In the genomic region with DNA sequence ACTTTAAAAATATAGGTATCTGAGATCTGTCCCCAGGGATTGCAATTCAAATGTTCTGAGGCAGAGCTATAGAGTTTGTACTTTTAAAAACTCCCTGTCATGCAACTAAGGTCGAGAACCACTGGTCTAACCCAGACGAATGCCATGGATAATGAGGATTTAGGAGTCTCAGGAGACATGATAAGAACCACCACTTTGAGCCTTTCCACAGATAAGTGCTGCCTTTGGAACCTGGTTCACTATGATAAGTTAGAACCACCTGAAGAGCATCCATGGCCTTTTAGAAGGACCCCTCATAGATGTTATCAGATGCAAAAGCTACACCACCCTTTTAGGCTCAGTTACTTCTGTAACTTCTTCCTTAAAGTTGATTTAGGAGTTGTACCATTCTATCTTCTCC, we compare ENCODE assay signal across 1 cellular context.
A peak's percentile ranks its signal among the peaks of the same experiment; 100 is the strongest.
TF ChIP-seq lines count a peak whose summit lies in the region.

No MANE protein-coding gene starts in this region.

TF ChIP-seq in K562, 482 proteins besides CTCF, POLR2A, EP300 and RAD21 (continued from another document and continues in another):
- TF ChIP-seq, protein P1, sequence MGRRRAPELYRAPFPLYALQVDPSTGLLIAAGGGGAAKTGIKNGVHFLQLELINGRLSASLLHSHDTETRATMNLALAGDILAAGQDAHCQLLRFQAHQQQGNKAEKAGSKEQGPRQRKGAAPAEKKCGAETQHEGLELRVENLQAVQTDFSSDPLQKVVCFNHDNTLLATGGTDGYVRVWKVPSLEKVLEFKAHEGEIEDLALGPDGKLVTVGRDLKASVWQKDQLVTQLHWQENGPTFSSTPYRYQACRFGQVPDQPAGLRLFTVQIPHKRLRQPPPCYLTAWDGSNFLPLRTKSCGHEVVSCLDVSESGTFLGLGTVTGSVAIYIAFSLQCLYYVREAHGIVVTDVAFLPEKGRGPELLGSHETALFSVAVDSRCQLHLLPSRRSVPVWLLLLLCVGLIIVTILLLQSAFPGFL (CRISPR knock-in tag; IDR thresholded peaks at IDR 0.05), result no peak
- no peak for TF ChIP-seq FOXA1 (IDR thresholded peaks at IDR 0.05; ENCODE audit: borderline replicate concordance)
- TF ChIP-seq ZNF444 (CRISPR knock-in tag; IDR thresholded peaks at IDR 0.05), result no peak
- TF ChIP-seq ZNF41 (CRISPR knock-in tag; conservative IDR thresholded peaks at IDR 0.05), result no peak
- peak; percentile 73 to 76 for TF ChIP-seq TRIM24 (IDR thresholded peaks at IDR 0.05)
- TF ChIP-seq SRSF7 (optimal IDR thresholded peaks at IDR 0.05; ENCODE audit: low read depth, low read length), result no peak
- TF ChIP-seq PPARD (CRISPR knock-in tag; IDR thresholded peaks at IDR 0.05), result no peak
- no peak for TF ChIP-seq SMAD3 (CRISPR knock-in tag; conservative IDR thresholded peaks at IDR 0.05)
- TF ChIP-seq RBBP5 (IDR thresholded peaks at IDR 0.05; ENCODE audit: borderline replicate concordance, insufficient read depth, low read length, poor library complexity, severe bottlenecking), result no peak
- no peak for TF ChIP-seq ZNF217 (CRISPR knock-in tag; IDR thresholded peaks at IDR 0.05)
- peak; percentile 74; the same call in 1 of the 2 replicates for TF ChIP-seq HEY1 (CRISPR knock-in tag; IDR thresholded peaks at IDR 0.05; ENCODE audit: borderline replicate concordance)
- TF ChIP-seq ZNF583 (CRISPR knock-in tag; IDR thresholded peaks at IDR 0.05), result peak; percentile 22; the same call in 1 of the 2 replicates
- TF ChIP-seq GABPA (tag; conservative IDR thresholded peaks at IDR 0.05; ENCODE audit: low read depth), result no peak
- TF ChIP-seq PCBP1 (IDR thresholded peaks at IDR 0.05; ENCODE audit: low read depth, low read length, poor library complexity, severe bottlenecking), result no peak
- TF ChIP-seq CC2D1A (IDR thresholded peaks at IDR 0.05), result peak; percentile 92; the same call in 1 of the 2 replicates
- TF ChIP-seq ZBTB12 (CRISPR knock-in tag; IDR thresholded peaks at IDR 0.05), result no peak
- TF ChIP-seq, protein P2, sequence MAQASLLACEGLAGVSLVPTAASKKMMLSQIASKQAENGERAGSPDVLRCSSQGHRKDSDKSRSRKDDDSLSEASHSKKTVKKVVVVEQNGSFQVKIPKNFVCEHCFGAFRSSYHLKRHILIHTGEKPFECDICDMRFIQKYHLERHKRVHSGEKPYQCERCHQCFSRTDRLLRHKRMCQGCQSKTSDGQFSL (CRISPR knock-in tag; IDR thresholded peaks at IDR 0.05), result no peak
- TF ChIP-seq, protein P2 (tag; IDR thresholded peaks at IDR 0.05), result no peak
- TF ChIP-seq NCOR1 (IDR thresholded peaks at IDR 0.05), result peak; percentile 94
- TF ChIP-seq ZNF197 (CRISPR knock-in tag; IDR thresholded peaks at IDR 0.05; ENCODE audit: low read depth), result no peak
- TF ChIP-seq, protein P3, sequence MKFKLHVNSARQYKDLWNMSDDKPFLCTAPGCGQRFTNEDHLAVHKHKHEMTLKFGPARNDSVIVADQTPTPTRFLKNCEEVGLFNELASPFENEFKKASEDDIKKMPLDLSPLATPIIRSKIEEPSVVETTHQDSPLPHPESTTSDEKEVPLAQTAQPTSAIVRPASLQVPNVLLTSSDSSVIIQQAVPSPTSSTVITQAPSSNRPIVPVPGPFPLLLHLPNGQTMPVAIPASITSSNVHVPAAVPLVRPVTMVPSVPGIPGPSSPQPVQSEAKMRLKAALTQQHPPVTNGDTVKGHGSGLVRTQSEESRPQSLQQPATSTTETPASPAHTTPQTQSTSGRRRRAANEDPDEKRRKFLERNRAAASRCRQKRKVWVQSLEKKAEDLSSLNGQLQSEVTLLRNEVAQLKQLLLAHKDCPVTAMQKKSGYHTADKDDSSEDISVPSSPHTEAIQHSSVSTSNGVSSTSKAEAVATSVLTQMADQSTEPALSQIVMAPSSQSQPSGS (CRISPR knock-in tag; IDR thresholded peaks at IDR 0.05), result no peak
- no peak for TF ChIP-seq SIN3B (IDR thresholded peaks at IDR 0.05; ENCODE audit: low read depth)
- no peak for TF ChIP-seq ADNP (tag; IDR thresholded peaks at IDR 0.05)
- peak; percentile 94 for TF ChIP-seq CCNT2 (IDR thresholded peaks at IDR 0.05; ENCODE audit: borderline replicate concordance, extremely low read depth, insufficient read length, low read depth, low read length)
- TF ChIP-seq, protein P4, sequence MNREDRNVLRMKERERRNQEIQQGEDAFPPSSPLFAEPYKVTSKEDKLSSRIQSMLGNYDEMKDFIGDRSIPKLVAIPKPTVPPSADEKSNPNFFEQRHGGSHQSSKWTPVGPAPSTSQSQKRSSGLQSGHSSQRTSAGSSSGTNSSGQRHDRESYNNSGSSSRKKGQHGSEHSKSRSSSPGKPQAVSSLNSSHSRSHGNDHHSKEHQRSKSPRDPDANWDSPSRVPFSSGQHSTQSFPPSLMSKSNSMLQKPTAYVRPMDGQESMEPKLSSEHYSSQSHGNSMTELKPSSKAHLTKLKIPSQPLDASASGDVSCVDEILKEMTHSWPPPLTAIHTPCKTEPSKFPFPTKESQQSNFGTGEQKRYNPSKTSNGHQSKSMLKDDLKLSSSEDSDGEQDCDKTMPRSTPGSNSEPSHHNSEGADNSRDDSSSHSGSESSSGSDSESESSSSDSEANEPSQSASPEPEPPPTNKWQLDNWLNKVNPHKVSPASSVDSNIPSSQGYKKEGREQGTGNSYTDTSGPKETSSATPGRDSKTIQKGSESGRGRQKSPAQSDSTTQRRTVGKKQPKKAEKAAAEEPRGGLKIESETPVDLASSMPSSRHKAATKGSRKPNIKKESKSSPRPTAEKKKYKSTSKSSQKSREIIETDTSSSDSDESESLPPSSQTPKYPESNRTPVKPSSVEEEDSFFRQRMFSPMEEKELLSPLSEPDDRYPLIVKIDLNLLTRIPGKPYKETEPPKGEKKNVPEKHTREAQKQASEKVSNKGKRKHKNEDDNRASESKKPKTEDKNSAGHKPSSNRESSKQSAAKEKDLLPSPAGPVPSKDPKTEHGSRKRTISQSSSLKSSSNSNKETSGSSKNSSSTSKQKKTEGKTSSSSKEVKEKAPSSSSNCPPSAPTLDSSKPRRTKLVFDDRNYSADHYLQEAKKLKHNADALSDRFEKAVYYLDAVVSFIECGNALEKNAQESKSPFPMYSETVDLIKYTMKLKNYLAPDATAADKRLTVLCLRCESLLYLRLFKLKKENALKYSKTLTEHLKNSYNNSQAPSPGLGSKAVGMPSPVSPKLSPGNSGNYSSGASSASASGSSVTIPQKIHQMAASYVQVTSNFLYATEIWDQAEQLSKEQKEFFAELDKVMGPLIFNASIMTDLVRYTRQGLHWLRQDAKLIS (CRISPR knock-in tag; IDR thresholded peaks at IDR 0.05), result no peak
- TF ChIP-seq FUS (optimal IDR thresholded peaks at IDR 0.05; ENCODE audit: low read depth, low read length), result no peak
- TF ChIP-seq FOS (IDR thresholded peaks at IDR 0.05; ENCODE audit: extremely low read depth, insufficient read length), result no peak
- TF ChIP-seq MNT (conservative IDR thresholded peaks at IDR 0.05), result peak in 1 of 2 experiments; percentile 34; a peak in 1 of 4 replicates
- TF ChIP-seq ZNF165 (CRISPR knock-in tag; IDR thresholded peaks at IDR 0.05; ENCODE audit: borderline replicate concordance), result no peak
- TF ChIP-seq SMC3 (conservative IDR thresholded peaks at IDR 0.05; ENCODE audit: insufficient read depth, low read depth, low read length), result no peak
- TF ChIP-seq ZNF589 (CRISPR knock-in tag; IDR thresholded peaks at IDR 0.05; ENCODE audit: low read depth), result no peak
- TF ChIP-seq TEAD2 (tag; IDR thresholded peaks at IDR 0.05), result no peak
- TF ChIP-seq ZNF212 (CRISPR knock-in tag; IDR thresholded peaks at IDR 0.05), result no peak
- no peak for TF ChIP-seq POU5F1 (IDR thresholded peaks at IDR 0.05; ENCODE audit: borderline replicate concordance, low read depth, low read length, partially characterized antibody)
- TF ChIP-seq BRD4 (IDR thresholded peaks at IDR 0.05), result no peak
- TF ChIP-seq, protein P5, sequence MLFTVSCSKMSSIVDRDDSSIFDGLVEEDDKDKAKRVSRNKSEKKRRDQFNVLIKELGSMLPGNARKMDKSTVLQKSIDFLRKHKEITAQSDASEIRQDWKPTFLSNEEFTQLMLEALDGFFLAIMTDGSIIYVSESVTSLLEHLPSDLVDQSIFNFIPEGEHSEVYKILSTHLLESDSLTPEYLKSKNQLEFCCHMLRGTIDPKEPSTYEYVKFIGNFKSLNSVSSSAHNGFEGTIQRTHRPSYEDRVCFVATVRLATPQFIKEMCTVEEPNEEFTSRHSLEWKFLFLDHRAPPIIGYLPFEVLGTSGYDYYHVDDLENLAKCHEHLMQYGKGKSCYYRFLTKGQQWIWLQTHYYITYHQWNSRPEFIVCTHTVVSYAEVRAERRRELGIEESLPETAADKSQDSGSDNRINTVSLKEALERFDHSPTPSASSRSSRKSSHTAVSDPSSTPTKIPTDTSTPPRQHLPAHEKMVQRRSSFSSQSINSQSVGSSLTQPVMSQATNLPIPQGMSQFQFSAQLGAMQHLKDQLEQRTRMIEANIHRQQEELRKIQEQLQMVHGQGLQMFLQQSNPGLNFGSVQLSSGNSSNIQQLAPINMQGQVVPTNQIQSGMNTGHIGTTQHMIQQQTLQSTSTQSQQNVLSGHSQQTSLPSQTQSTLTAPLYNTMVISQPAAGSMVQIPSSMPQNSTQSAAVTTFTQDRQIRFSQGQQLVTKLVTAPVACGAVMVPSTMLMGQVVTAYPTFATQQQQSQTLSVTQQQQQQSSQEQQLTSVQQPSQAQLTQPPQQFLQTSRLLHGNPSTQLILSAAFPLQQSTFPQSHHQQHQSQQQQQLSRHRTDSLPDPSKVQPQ (CRISPR knock-in tag; IDR thresholded peaks at IDR 0.05; ENCODE audit: borderline replicate concordance), result no peak
- TF ChIP-seq NR2C2 (CRISPR knock-in tag; IDR thresholded peaks at IDR 0.05), result no peak
- no peak for TF ChIP-seq NR2C2 (tag; IDR thresholded peaks at IDR 0.05)
- TF ChIP-seq HNRNPLL (IDR thresholded peaks at IDR 0.05; ENCODE audit: low read depth, low read length, poor library complexity, severe bottlenecking), result no peak
- no peak for TF ChIP-seq SIX5 (IDR thresholded peaks at IDR 0.05; ENCODE audit: borderline replicate concordance in 1 of 2, insufficient read depth in 1 of 2, low read depth in 1 of 2, low read length in 2 of 2)
- TF ChIP-seq ETS2 (tag; IDR thresholded peaks at IDR 0.05; ENCODE audit: borderline replicate concordance, poor library complexity, severe bottlenecking), result no peak
- no peak for TF ChIP-seq LCOR (CRISPR knock-in tag; IDR thresholded peaks at IDR 0.05)
- no peak for TF ChIP-seq NR4A1 (CRISPR knock-in tag; IDR thresholded peaks at IDR 0.05)
- peak; percentile 66; the same call in 1 of the 2 replicates for TF ChIP-seq NR4A1 (tag; IDR thresholded peaks at IDR 0.05)
- TF ChIP-seq CREBBP (IDR thresholded peaks at IDR 0.05; ENCODE audit: low read depth, low read length), result no peak
- TF ChIP-seq RNF2 (IDR thresholded peaks at IDR 0.05), result no peak
- no peak for TF ChIP-seq ZNF518B (CRISPR knock-in tag; IDR thresholded peaks at IDR 0.05)
- no peak for TF ChIP-seq RBM25 (IDR thresholded peaks at IDR 0.05; ENCODE audit: low read depth, low read length, severe bottlenecking)
- no peak for TF ChIP-seq ZFPM2 (CRISPR knock-in tag; IDR thresholded peaks at IDR 0.05)
- TF ChIP-seq SETDB1 (IDR thresholded peaks at IDR 0.05; ENCODE audit: low read length), result no peak
- no peak for TF ChIP-seq L3MBTL2 (IDR thresholded peaks at IDR 0.05)
- peak in 1 of 2 experiments; percentile 42 for TF ChIP-seq NCOA2 (IDR thresholded peaks at IDR 0.05; ENCODE audit: partially characterized antibody in 2 of 2)
- no peak for TF ChIP-seq SREBF1 (IDR thresholded peaks at IDR 0.05; ENCODE audit: borderline replicate concordance, low read depth, low read length)
